Comparison of ENCODE assay signal across 8 cellular contexts in genomic region chr17:20908373-20909273, GRCh38.
DNase-seq lines count a peak whose midpoint lies in the region; ATAC-seq and TF ChIP-seq lines count a peak whose summit lies in the region.

No MANE protein-coding gene starts in this region.

- DNase-seq in NCI-H446 treated with DMSO at 0.1 percent for 48 hours (lab: John Stamatoyannopoulos, UW) = peak; percentile 76
- peak; percentile 86 for DNase-seq in activated CD8-positive, alpha-beta T cell treated with anti-CD3 and anti-CD28 coated beads for 36 hours
- DNase-seq in dorsolateral prefrontal cortex = peak; percentile 89 to 96 (median 93)
- DNase-seq in right lobe of liver = peak; percentile 93 to 96 (median 96)
- peak; percentile 77 for DNase-seq in stimulated activated CD4-positive, alpha-beta T cell treated with anti-CD3 and anti-CD28 coated beads, Interleukin-4, amount 100 ng/mL, for 1 hour
- no peak for DNase-seq in KG1 (lab: John Stamatoyannopoulos, UW)

- ATAC-seq in GM18505 (IDR thresholded peaks at IDR 0.05; ENCODE audit: unreplicated experiment) (peak; percentile 96), HG03025 (IDR thresholded peaks at IDR 0.05; ENCODE audit: low FRiP score, unreplicated experiment) (peak; percentile 72), right lobe of liver (peak; percentile 99 to 100 (median 100))
- peak; percentile 100 for ATAC-seq in activated CD8-positive, alpha-beta T cell treated with anti-CD3 and anti-CD28 coated beads for 36 hours

- H3K27me3 ChIP-seq in dorsolateral prefrontal cortex (no peaks in the 10 kb centered on the region), right lobe of liver (no peaks in the 10 kb centered on the region)

- H3K9me3 Mint-ChIP-seq in activated CD8-positive, alpha-beta T cell treated with anti-CD3 and anti-CD28 coated beads for 36 hours = no peaks in the 10 kb centered on the region

- peaks cover 7% of the 10 kb centered on the region for H3K4me1 Mint-ChIP-seq in activated CD8-positive, alpha-beta T cell treated with anti-CD3 and anti-CD28 coated beads for 36 hours (ENCODE audit: low read depth)

- H3K27ac ChIP-seq in dorsolateral prefrontal cortex (peak overlapping the region; percentile 63 to 99 (median 95)), right lobe of liver (peak overlapping the region; percentile 83 to 92 (median 89))

- intact Hi-C loops in activated CD8-positive, alpha-beta T cell treated with anti-CD3 and anti-CD28 coated beads for 36 hours (cut with micrococcal nuclease) = no loop called here
- intact Hi-C loops in dorsolateral prefrontal cortex (cut with DNase I) (loop anchor here in 1 of 2 donors (2.0 kb wide), 2 partner anchors 84 to 134 kb away; partner anchors contain the start of gene USP22), right lobe of liver (cut with DNase I) (no loop called here)

- peak overlapping the region; percentile 69 for H3K4me3 Mint-ChIP-seq in activated CD8-positive, alpha-beta T cell treated with anti-CD3 and anti-CD28 coated beads for 36 hours

- peaks cover 0 to 6% (median 0%) of the 10 kb centered on the region in 4 donors for H3K4me1 ChIP-seq in right lobe of liver

- CTCF ChIA-PET in activated CD8-positive, alpha-beta T cell treated with anti-CD3 and anti-CD28 coated beads for 36 hours (lab: Charles Lee) = no interaction called here

- TF ChIP-seq CTCF in activated CD8-positive, alpha-beta T cell treated with anti-CD3 and anti-CD28 coated beads for 36 hours (IDR thresholded peaks at IDR 0.05) = peak; percentile 58
- TF ChIP-seq CTCF in dorsolateral prefrontal cortex (IDR thresholded peaks at IDR 0.05 in 54 of 56, conservative IDR thresholded peaks at IDR 0.05 in 2 of 56; ENCODE audit: low read depth in 1 of 56, partially characterized antibody in 56 of 56) (peak; percentile 29 to 81 (median 68)), right lobe of liver (IDR thresholded peaks at IDR 0.05) (peak; percentile 42 to 52 (median 47))

- WGBS in right lobe of liver (ENCODE audit: insufficient coverage, low coverage, low lambda C conversion rate, missing lambda C conversion rate) = 9% methylated on average over 29 of the region's 43 CpGs

- H3K36me3 ChIP-seq in right lobe of liver = no peaks in the 10 kb centered on the region

- H3K27me3 Mint-ChIP-seq in activated CD8-positive, alpha-beta T cell treated with anti-CD3 and anti-CD28 coated beads for 36 hours = peaks cover 5% of the 10 kb centered on the region

- no peak for TF ChIP-seq POLR2A in GM18505 (IDR thresholded peaks at IDR 0.05; ENCODE audit: borderline replicate concordance, extremely low read depth, insufficient read depth, insufficient read length)
- peak; percentile 73 for TF ChIP-seq POLR2A in right lobe of liver (IDR thresholded peaks at IDR 0.05)

- H3K27ac Mint-ChIP-seq in activated CD8-positive, alpha-beta T cell treated with anti-CD3 and anti-CD28 coated beads for 36 hours = peak overlapping the region; percentile 75

- POLR2A ChIA-PET in activated CD8-positive, alpha-beta T cell treated with anti-CD3 and anti-CD28 coated beads for 36 hours (lab: Charles Lee) = no interaction called here

- H3K9me3 ChIP-seq in right lobe of liver = no peaks in the 10 kb centered on the region

- no peaks in the 10 kb centered on the region for H3K36me3 Mint-ChIP-seq in activated CD8-positive, alpha-beta T cell treated with anti-CD3 and anti-CD28 coated beads for 36 hours (ENCODE audit: low read depth)

- H3K4me3 ChIP-seq in dorsolateral prefrontal cortex (peak overlapping the region; percentile 41 to 83 (median 67)), right lobe of liver (peak overlapping the region; percentile 30 to 51 (median 39))
